Comparison of ENCODE assay signal across 1 cellular context in genomic region chr7:106568680-106569499, GRCh38.
A peak's percentile ranks its signal among the peaks of the same experiment; 100 is the strongest.
TF ChIP-seq lines count a peak whose summit lies in the region.

No MANE protein-coding gene starts in this region.

TF ChIP-seq in K562, 482 proteins besides CTCF, POLR2A, EP300 and RAD21 (continued from another document and continues in another):
- TF ChIP-seq PBX2 (CRISPR knock-in tag; IDR thresholded peaks at IDR 0.05; ENCODE audit: low read depth) (no peak), PBX2 (tag; conservative IDR thresholded peaks at IDR 0.05; ENCODE audit: low read depth) (peak; percentile 97), NFE2L1 (tag; IDR thresholded peaks at IDR 0.05; ENCODE audit: borderline replicate concordance, low read depth) (peak; percentile 58; the same call in 1 of the 2 replicates), ZNF263 (CRISPR knock-in tag; IDR thresholded peaks at IDR 0.05; ENCODE audit: borderline replicate concordance) (no peak), POLR2H (tag; IDR thresholded peaks at IDR 0.05; ENCODE audit: low read depth) (peak; percentile 77), PRDM10 (IDR thresholded peaks at IDR 0.05; ENCODE audit: partially characterized antibody) (peak; percentile 62), RCOR1 (IDR thresholded peaks at IDR 0.05; ENCODE audit: borderline replicate concordance in 1 of 2, low read depth in 2 of 2, low read length in 2 of 2) (peak; percentile 26 to 93; a peak in 3 of 4 replicates), CCNT2 (IDR thresholded peaks at IDR 0.05; ENCODE audit: borderline replicate concordance, extremely low read depth, insufficient read length, low read depth, low read length) (peak; percentile 97), SMAD1 (IDR thresholded peaks at IDR 0.05; ENCODE audit: low read depth, low read length, partially characterized antibody) (peak; percentile 90), ZBTB11 (CRISPR knock-in tag; IDR thresholded peaks at IDR 0.05) (peak in 1 of 3 experiments; percentile 85; a peak in 2 of 6 replicates), SP1 (CRISPR knock-in tag; IDR thresholded peaks at IDR 0.05) (peak; percentile 49; the same call in 1 of the 2 replicates), HMBOX1 (IDR thresholded peaks at IDR 0.05) (peak; percentile 96), DIDO1 (tag; IDR thresholded peaks at IDR 0.05; ENCODE audit: low read depth) (0 out of 2 replicates have a peak, but pooled peaks have one; percentile 13), ATF7 (IDR thresholded peaks at IDR 0.05) (peak; percentile 99), ARNT (IDR thresholded peaks at IDR 0.05) (peak; percentile 89 to 98), MBD2 (IDR thresholded peaks at IDR 0.05; ENCODE audit: borderline replicate concordance, low read depth) (peak; percentile 88), EP400 (IDR thresholded peaks at IDR 0.05) (peak; percentile 99), THRA (IDR thresholded peaks at IDR 0.05) (peak; percentile 79), CBX5 (IDR thresholded peaks at IDR 0.05; ENCODE audit: borderline replicate concordance, low read depth) (0 out of 2 replicates have a peak, but pooled peaks have one; percentile 78), HDAC3 (IDR thresholded peaks at IDR 0.05; ENCODE audit: borderline replicate concordance, partially characterized antibody) (peak; percentile 97), GMEB1 (CRISPR knock-in tag; IDR thresholded peaks at IDR 0.05) (peak; percentile 22), ZNF212 (CRISPR knock-in tag; IDR thresholded peaks at IDR 0.05) (no peak), EHMT2 (IDR thresholded peaks at IDR 0.05) (no peak; the same call in 1 of the 2 replicates), SIRT6 (IDR thresholded peaks at IDR 0.05; ENCODE audit: low read depth, low read length) (no peak), FOXM1 (IDR thresholded peaks at IDR 0.05; ENCODE audit: low read depth) (peak; percentile 99), FOXM1 (CRISPR knock-in tag; IDR thresholded peaks at IDR 0.05; ENCODE audit: low read depth) (peak; percentile 58; the same call in 1 of the 2 replicates), NCOR1 (IDR thresholded peaks at IDR 0.05) (peak; percentile 98), ZNF143 (CRISPR knock-in tag; IDR thresholded peaks at IDR 0.05) (no peak), MEF2A (IDR thresholded peaks at IDR 0.05; ENCODE audit: control insufficient read depth, low read depth, low read length) (peak; percentile 93), HMG20B (CRISPR knock-in tag; IDR thresholded peaks at IDR 0.05) (no peak), BRD9 (IDR thresholded peaks at IDR 0.05; ENCODE audit: low read depth, partially characterized antibody) (peak; percentile 99), GTF2F1 (IDR thresholded peaks at IDR 0.05; ENCODE audit: low read depth, low read length) (peak; percentile 84; the same call in 1 of the 2 replicates), KLF13 (tag; IDR thresholded peaks at IDR 0.05; ENCODE audit: borderline replicate concordance, low read depth) (peak; percentile 84), ILF3 (IDR thresholded peaks at IDR 0.05; ENCODE audit: borderline replicate concordance) (0 out of 2 replicates have a peak, but pooled peaks have one; percentile 71), ZNF133 (CRISPR knock-in tag; IDR thresholded peaks at IDR 0.05) (no peak), ZKSCAN8 (CRISPR knock-in tag; IDR thresholded peaks at IDR 0.05) (peak; percentile 93), GABPB1 (CRISPR knock-in tag; IDR thresholded peaks at IDR 0.05) (peak; percentile 60), ZNF41 (CRISPR knock-in tag; conservative IDR thresholded peaks at IDR 0.05) (peak; percentile 68), THAP12 (CRISPR knock-in tag; IDR thresholded peaks at IDR 0.05) (peak; percentile 19; the same call in 1 of the 2 replicates), MTA3 (IDR thresholded peaks at IDR 0.05; ENCODE audit: borderline replicate concordance) (peak; percentile 97), TCF7 (IDR thresholded peaks at IDR 0.05; ENCODE audit: borderline replicate concordance) (peak; percentile 74; the same call in 1 of the 2 replicates), MYBL2 (IDR thresholded peaks at IDR 0.05; ENCODE audit: low read depth) (peak; percentile 98), MYBL2 (CRISPR knock-in tag; IDR thresholded peaks at IDR 0.05; ENCODE audit: borderline replicate concordance) (no peak; the same call in 1 of the 2 replicates), KDM2B (CRISPR knock-in tag; IDR thresholded peaks at IDR 0.05) (peak; percentile 80; the same call in 1 of the 2 replicates), ZBTB5 (IDR thresholded peaks at IDR 0.05) (peak; percentile 80; the same call in 1 of the 2 replicates), ARID2 (IDR thresholded peaks at IDR 0.05) (no peak), BACH1 (tag; IDR thresholded peaks at IDR 0.05) (peak; percentile 94), ZNF24 (IDR thresholded peaks at IDR 0.05) (peak; percentile 83), CBFA2T2 (conservative IDR thresholded peaks at IDR 0.05) (peak; percentile 96), NFIC (IDR thresholded peaks at IDR 0.05) (peak; percentile 88)
